ENCODE assay signal across 22 cellular contexts in genomic region chr17:7325031-7325528, GRCh38. TPM values are rescaled to one million over a fixed set of nuclear protein-coding genes. Genes with fewer than 3 reads are reported as not detected.
"Had no signal": no experiment of that assay in that cellular context is flagged by ENCODE, and none has a peak within 500 bp of the region (broad histone marks: within the 10 kb centered on the region; RNA-seq: fewer than 3 reads in every experiment).

No MANE protein-coding gene starts in this region.

- H3K4me3 Mint-ChIP-seq: natural killer cell treated with Interleukin-12 subunit alpha and Interleukin-12 subunit beta and Interleukin-15 and Interleukin-18, amount 100 ng/mL, for 72 hours; stimulated activated naive B cell treated with anti-CD40 and anti-IgM and Interleukin-4, amounts not matched to agents 10 μg/mL and 1 μg/mL and 100 μg/mL, for 72 hours; stimulated activated naive CD8-positive, alpha-beta T cell treated with anti-CD3 and anti-CD28 coated beads, Interleukin-15, amount 100 ng/mL, for 72 hours had no signal

- H3K9me3 Mint-ChIP-seq: natural killer cell treated with Interleukin-12 subunit alpha and Interleukin-12 subunit beta and Interleukin-15 and Interleukin-18, amount 100 ng/mL, for 72 hours; stimulated activated naive B cell treated with anti-CD40 and anti-IgM and Interleukin-4, amounts not matched to agents 10 μg/mL and 1 μg/mL and 100 μg/mL, for 72 hours; stimulated activated naive CD8-positive, alpha-beta T cell treated with anti-CD3 and anti-CD28 coated beads, Interleukin-15, amount 100 ng/mL, for 72 hours had no signal

- DNase-seq: effector memory CD4-positive, alpha-beta T cell; foreskin melanocyte; head of caudate nucleus; left colon; left ventricle myocardium superior; mesenchymal stem cell; midbrain; psoas muscle; retina; right lobe of liver; stimulated activated CD4-positive, alpha-beta T cell treated with anti-CD3 and anti-CD28 coated beads, Interleukin-15, amount 100 ng/mL, for 24 hours; stimulated activated CD4-positive, alpha-beta T cell treated with anti-CD3 and anti-CD28 coated beads, Interleukin-1b, Interleukin-23, amount 100 ng/mL, for 48 hours; stimulated activated CD4-positive, alpha-beta T cell treated with anti-CD3 and anti-CD28 coated beads, Interleukin-4, amount 100 ng/mL, for 24 hours; stimulated activated naive B cell treated with anti-CD40 and anti-IgM and Interleukin-4, amounts not matched to agents 10 μg/mL and 1 μg/mL and 100 μg/mL, for 72 hours; stimulated activated naive CD8-positive, alpha-beta T cell treated with anti-CD3 and anti-CD28 coated beads, Interleukin-15, amount 100 ng/mL, for 72 hours; testis; upper lobe of right lung had no signal

- H3K36me3 Mint-ChIP-seq: natural killer cell treated with Interleukin-12 subunit alpha and Interleukin-12 subunit beta and Interleukin-15 and Interleukin-18, amount 100 ng/mL, for 72 hours had no signal

- H3K9me3 ChIP-seq: psoas muscle, right lobe of liver, testis, tibial nerve, upper lobe of right lung, vagina had no signal

- H3K27me3 ChIP-seq: hepatocyte, right lobe of liver, testis, tibial nerve, upper lobe of right lung, vagina had no signal

- H3K27ac Mint-ChIP-seq: natural killer cell treated with Interleukin-12 subunit alpha and Interleukin-12 subunit beta and Interleukin-15 and Interleukin-18, amount 100 ng/mL, for 72 hours; stimulated activated naive B cell treated with anti-CD40 and anti-IgM and Interleukin-4, amounts not matched to agents 10 μg/mL and 1 μg/mL and 100 μg/mL, for 72 hours; stimulated activated naive CD8-positive, alpha-beta T cell treated with anti-CD3 and anti-CD28 coated beads, Interleukin-15, amount 100 ng/mL, for 72 hours had no signal

- H3K27me3 Mint-ChIP-seq: natural killer cell treated with Interleukin-12 subunit alpha and Interleukin-12 subunit beta and Interleukin-15 and Interleukin-18, amount 100 ng/mL, for 72 hours; stimulated activated naive B cell treated with anti-CD40 and anti-IgM and Interleukin-4, amounts not matched to agents 10 μg/mL and 1 μg/mL and 100 μg/mL, for 72 hours; stimulated activated naive CD8-positive, alpha-beta T cell treated with anti-CD3 and anti-CD28 coated beads, Interleukin-15, amount 100 ng/mL, for 72 hours had no signal

- H3K4me3 ChIP-seq: hepatocyte, lung, psoas muscle, right lobe of liver, testis, tibial nerve, upper lobe of right lung, vagina had no signal

- ATAC-seq: left colon; left ventricle myocardium superior; natural killer cell treated with Interleukin-12 subunit alpha and Interleukin-12 subunit beta and Interleukin-15 and Interleukin-18, amount 100 ng/mL, for 72 hours; psoas muscle; right lobe of liver; stimulated activated naive B cell treated with anti-CD40 and anti-IgM and Interleukin-4, amounts not matched to agents 10 μg/mL and 1 μg/mL and 100 μg/mL, for 72 hours; stimulated activated naive CD8-positive, alpha-beta T cell treated with anti-CD3 and anti-CD28 coated beads, Interleukin-15, amount 100 ng/mL, for 72 hours; upper lobe of right lung had no signal

- H3K27ac ChIP-seq: hepatocyte, psoas muscle, right lobe of liver, testis, tibial nerve, upper lobe of right lung, vagina had no signal

RNA-seq across cellular contexts. Expression of gene ACAP1, which starts 11.2 kb away (rescaled TPM):
- total RNA-seq: hepatocyte had no signal
